8 cellular contexts compared by ENCODE assay signal in the genomic region with DNA sequence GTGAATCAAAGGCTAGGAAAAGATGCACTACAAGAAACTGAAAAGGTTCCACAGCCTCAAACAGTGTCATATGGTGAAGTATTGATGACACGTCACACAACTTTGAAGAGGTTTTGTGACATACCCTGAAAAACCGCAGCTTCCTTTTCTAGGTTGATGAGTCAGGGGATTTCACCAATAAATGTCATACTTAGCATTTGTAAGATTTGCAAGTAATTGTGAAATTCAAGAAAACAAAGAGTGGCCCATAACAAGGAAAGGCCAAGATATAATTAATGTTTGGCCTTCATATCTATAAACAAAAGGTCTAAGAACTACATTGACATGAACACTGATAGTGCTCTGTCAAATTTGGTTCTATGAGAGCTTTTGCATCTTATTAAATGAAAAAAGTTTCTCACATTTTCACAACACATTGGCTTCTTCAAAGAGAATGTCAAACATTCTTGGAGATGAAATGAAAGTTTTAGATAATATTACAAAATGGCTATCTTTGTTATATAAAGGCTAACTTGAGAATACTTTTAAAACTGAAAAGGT.
DNase-seq lines count a peak whose midpoint lies in the region; ATAC-seq and FAIRE-seq lines count a peak whose summit lies in the region.

No MANE protein-coding gene starts in this region.

- no peak for FAIRE-seq in GM19239 (lab: Jason Lieb, UNC)

- peak; percentile 96 for ATAC-seq in HG03159 (IDR thresholded peaks at IDR 0.05; ENCODE audit: unreplicated experiment)

- peak; percentile 96 to 98 for DNase-seq in AML-193 (lab: John Stamatoyannopoulos, UW)
- peak; percentile 14 for DNase-seq in GM19239 (ENCODE audit: insufficient read length, low spot score)
- peak; percentile 98 for DNase-seq in SKM-1 (lab: John Stamatoyannopoulos, UW; ENCODE audit: unreplicated experiment)
- DNase-seq in effector CD4-positive, alpha-beta T cell, result peak; percentile 38
- DNase-seq in stimulated activated CD4-positive, alpha-beta T cell treated with anti-CD3 and anti-CD28 coated beads, Interleukin-4, amount 100 ng/mL, for 24 hours, result peak; percentile 71
- DNase-seq in NCI-H82 treated with DMSO at 0.1 percent for 48 hours (lab: John Stamatoyannopoulos, UW; ENCODE audit: unreplicated experiment), result no peak
- no peak for DNase-seq in NCI-H526 (lab: John Stamatoyannopoulos, UW)

Comparison
In these comparisons a context has a peak if more than half of its experiments do, and no peak if none do; other contexts are left out.
1. DNase-seq: peak in AML-193 (2 of 2), GM19239 (single experiment), SKM-1 (single experiment), effector CD4-positive, alpha-beta T cell (single experiment) and stimulated activated CD4-positive, alpha-beta T cell treated with anti-CD3 and anti-CD28 coated beads, Interleukin-4, amount 100 ng/mL, for 24 hours (single experiment); none in NCI-H82 treated with DMSO at 0.1 percent for 48 hours (single experiment) and NCI-H526 (0 of 2).